Comparison of ENCODE assay signal across 29 cellular contexts in the genomic region with DNA sequence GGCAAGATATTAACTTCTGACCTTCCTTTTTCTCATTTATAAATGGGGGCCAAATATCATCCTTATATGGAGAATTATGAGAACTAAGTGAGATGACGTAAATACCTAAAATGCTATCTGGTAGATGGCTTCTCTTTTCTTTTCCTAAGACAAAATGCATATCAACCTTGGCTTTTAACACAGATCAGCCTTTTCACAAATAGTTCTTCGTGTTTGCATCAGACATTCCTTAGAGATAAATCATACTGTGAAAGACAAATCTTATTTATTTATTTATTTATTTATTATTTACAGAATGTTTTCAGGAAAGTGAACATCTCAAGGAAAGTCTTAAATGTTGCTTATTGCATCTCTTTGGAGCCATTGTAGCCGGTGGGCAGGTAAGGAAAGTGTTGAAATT.
DNase-seq lines count a peak whose midpoint lies in the region; TF ChIP-seq lines count a peak whose summit lies in the region.
"Had no signal": no experiment of that assay in that cellular context is flagged by ENCODE, and none has a peak within 500 bp of the region (broad histone marks: within the 10 kb centered on the region; RNA-seq: fewer than 3 reads in every experiment).

No MANE protein-coding gene starts in this region.

- no peak overlapping the region for H3K27ac ChIP-seq in mammary epithelial cell (ENCODE audit: insufficient read depth, low read depth, low read length)
- no peak overlapping the region for H3K27ac ChIP-seq in transverse colon
- H3K27ac ChIP-seq in sigmoid colon, result no peak overlapping the region
- H3K27ac ChIP-seq: 22Rv1, dorsolateral prefrontal cortex, esophagus muscularis mucosa, SJCRH30 had no signal

- no peak for TF ChIP-seq EP300 in transverse colon (IDR thresholded peaks at IDR 0.05; ENCODE audit: low read depth)
- TF ChIP-seq EP300 in sigmoid colon (IDR thresholded peaks at IDR 0.05), result no peak

- H3K9ac ChIP-seq in mammary epithelial cell (ENCODE audit: insufficient read depth, low read length) (no peak overlapping the region), adipocyte (ENCODE audit: low read length) (peak overlapping the region; percentile 5)

- in situ Hi-C loops in mammary epithelial cell (cut with MboI; ENCODE audit: low sequenced_read_pairs in 2 of 2), result no loop called here
- in situ Hi-C loops in transverse colon (cut with MboI; ENCODE audit: low pct_ligation_motif_present in 1 of 4, low pct_unique_long_range_greater_than_20kb in 1 of 4, low sequenced_read_pairs in 3 of 4), result no loop called here

- 79% methylated on average over 3 of the region's 3 CpGs for WGBS in mammary epithelial cell (ENCODE audit: low coverage, missing lambda C conversion rate)
- WGBS in transverse colon (ENCODE audit: low coverage in 1 of 2), 2 donors, result 87 to 94% methylated on average over 3 of the region's 3 CpGs
- WGBS in sigmoid colon, 2 donors, result 92% methylated on average over 3 of the region's 3 CpGs

- dilution Hi-C loops in mammary epithelial cell (cut with HindIII; ENCODE audit: low sequenced_read_pairs), result no loop called here

- H3K9me3 ChIP-seq in mammary epithelial cell (replicated peaks; ENCODE audit: insufficient read depth, low read length) (no peaks in the 10 kb centered on the region), adipocyte (ENCODE audit: control insufficient read depth, low read length) (peaks cover 7% of the 10 kb centered on the region), transverse colon (no peaks in the 10 kb centered on the region), sigmoid colon (no peaks in the 10 kb centered on the region)
- H3K9me3 ChIP-seq: esophagus muscularis mucosa had no signal

- H3K4me3 Mint-ChIP-seq in MCF 10A (ENCODE audit: unreplicated experiment), result no peak overlapping the region
- H3K4me3 Mint-ChIP-seq: activated B cell treated with CpG ODN at 0.5 μM for 24 hours; activated CD8-positive, alpha-beta T cell treated with anti-CD3 and anti-CD28 coated beads, Interleukin-2, amount 10 ng/mL, durations not matched to agents 7 days and 5 days; activated naive CD4-positive, alpha-beta T cell treated with anti-CD3 and anti-CD28 coated beads, Interleukin-2, amount 50 U/mL, for 24 hours; brain; CD4-positive, alpha-beta T cell; natural killer cell treated with Interleukin-12 subunit alpha and Interleukin-12 subunit beta and Interleukin-15 and Interleukin-18, amount 100 ng/mL, for 72 hours; T-helper 2 cell treated with Interferon-gamma antibody and Interleukin-4, amounts not matched to agents 5 μg/mL and 100 μg/mL, for 36 hours had no signal

- TF ChIP-seq POLR2A in transverse colon (IDR thresholded peaks at IDR 0.05) (no peak), sigmoid colon (IDR thresholded peaks at IDR 0.05) (no peak)

- H3K4me1 Mint-ChIP-seq in MCF 10A (ENCODE audit: insufficient read depth, unreplicated experiment), result no peaks in the 10 kb centered on the region
- H3K4me1 Mint-ChIP-seq: activated B cell treated with CpG ODN at 0.5 μM for 24 hours; activated naive CD4-positive, alpha-beta T cell treated with anti-CD3 and anti-CD28 coated beads, Interleukin-2, amount 50 U/mL, for 24 hours; brain had no signal

- TSS peak; percentile 34 for BruUV-seq in MCF 10A (replicated peaks; lab: Mats Ljungman, UMichigan)
- BruUV-seq in mammary epithelial cell (replicated peaks; lab: Mats Ljungman, UMichigan), result no TSS peak

- H2AFZ ChIP-seq in mammary epithelial cell (ENCODE audit: low read depth, low read length), result no peak overlapping the region

- H3K4me1 ChIP-seq in mammary epithelial cell (ENCODE audit: insufficient read depth, low read length) (no peaks in the 10 kb centered on the region), adipocyte (ENCODE audit: control insufficient read depth, insufficient read depth, low read length) (peaks cover 8% of the 10 kb centered on the region), transverse colon (peaks cover 0 to 2% (median 0%) of the 10 kb centered on the region in 4 donors), sigmoid colon (no peaks in the 10 kb centered on the region)
- H3K4me1 ChIP-seq: esophagus muscularis mucosa, SJCRH30 had no signal

- intact Hi-C loops in MCF 10A (cut with micrococcal nuclease) (no loop called here), mammary epithelial cell (cut with micrococcal nuclease) (no loop called here), transverse colon (cut with DNase I; ENCODE audit: low total_unique reads) (no loop called here), sigmoid colon (cut with DNase I) (no loop called here)

- no peaks in the 10 kb centered on the region for H3K9me3 Mint-ChIP-seq in MCF 10A (ENCODE audit: unreplicated experiment)
- H3K9me3 Mint-ChIP-seq: natural killer cell treated with Interleukin-12 subunit alpha and Interleukin-12 subunit beta and Interleukin-15 and Interleukin-18, amount 100 ng/mL, for 72 hours; T-helper 2 cell treated with Interferon-gamma antibody and Interleukin-4, amounts not matched to agents 5 μg/mL and 100 μg/mL, for 36 hours had no signal

- H3K27me3 Mint-ChIP-seq in MCF 10A (ENCODE audit: insufficient read depth, unreplicated experiment), result no peaks in the 10 kb centered on the region
- H3K27me3 Mint-ChIP-seq: activated B cell treated with CpG ODN at 0.5 μM for 24 hours; activated naive CD4-positive, alpha-beta T cell treated with anti-CD3 and anti-CD28 coated beads, Interleukin-2, amount 50 U/mL, for 24 hours; brain; CD4-positive, alpha-beta T cell; natural killer cell treated with Interleukin-12 subunit alpha and Interleukin-12 subunit beta and Interleukin-15 and Interleukin-18, amount 100 ng/mL, for 72 hours had no signal

- H3K36me3 ChIP-seq in mammary epithelial cell (ENCODE audit: insufficient read depth, low read length) (peaks cover 5% of the 10 kb centered on the region), adipocyte (ENCODE audit: control insufficient read depth, insufficient read depth, low read length, severe bottlenecking) (peaks cover 38% of the 10 kb centered on the region), transverse colon (peaks cover 0 to 31% (median 6%) of the 10 kb centered on the region in 4 donors), sigmoid colon (peaks cover 0 to 19% (median 2%) of the 10 kb centered on the region in 4 donors)

- H3K27me3 ChIP-seq in mammary epithelial cell (ENCODE audit: insufficient read depth, low read length), result no peaks in the 10 kb centered on the region
- no peaks in the 10 kb centered on the region for H3K27me3 ChIP-seq in adipocyte (replicated peaks; ENCODE audit: control insufficient read depth, insufficient read depth, low read length)
- no peaks in the 10 kb centered on the region for H3K27me3 ChIP-seq in transverse colon
- no peaks in the 10 kb centered on the region for H3K27me3 ChIP-seq in sigmoid colon
- H3K27me3 ChIP-seq: dorsolateral prefrontal cortex, esophagus muscularis mucosa, SJCRH30 had no signal

- no peaks in the 10 kb centered on the region for H3K79me2 ChIP-seq in mammary epithelial cell (ENCODE audit: insufficient read depth, low read length)

- no peak for TF ChIP-seq CTCF in MCF 10A (IDR thresholded peaks at IDR 0.05; ENCODE audit: unreplicated experiment)
- no peak for TF ChIP-seq CTCF in mammary epithelial cell (conservative IDR thresholded peaks at IDR 0.05 in 1 of 2, IDR thresholded peaks at IDR 0.05 in 1 of 2; ENCODE audit: extremely low read depth in 1 of 2, insufficient read depth in 1 of 2, low read depth in 1 of 2, low read length in 2 of 2)
- TF ChIP-seq CTCF in transverse colon (IDR thresholded peaks at IDR 0.05), result no peak
- no peak for TF ChIP-seq CTCF in sigmoid colon (IDR thresholded peaks at IDR 0.05)

- H3K4me2 ChIP-seq in mammary epithelial cell (ENCODE audit: insufficient read depth, low read depth, low read length), result no peak overlapping the region

- H3K36me3 Mint-ChIP-seq in MCF 10A (ENCODE audit: insufficient read depth, unreplicated experiment), result peaks cover 21% of the 10 kb centered on the region
- H3K36me3 Mint-ChIP-seq: natural killer cell treated with Interleukin-12 subunit alpha and Interleukin-12 subunit beta and Interleukin-15 and Interleukin-18, amount 100 ng/mL, for 72 hours had no signal

- no peaks in the 10 kb centered on the region for H4K20me1 ChIP-seq in mammary epithelial cell (ENCODE audit: insufficient read depth, low read length)

- DNase-seq in MCF 10A (ENCODE audit: unreplicated experiment), result peak; percentile 11
- no peak for DNase-seq in mammary epithelial cell
- peak; percentile 47 for DNase-seq in adipocyte (ENCODE audit: low read depth)
- DNase-seq in fibroblast of peridontal ligament (ENCODE audit: extremely low read depth), result peak; percentile 34
- DNase-seq in SK-N-DZ (ENCODE audit: low spot score), result no peak
- DNase-seq in cerebellar nuclear complex (lab: John Stamatoyannopoulos, UW), result no peak
- no peak for DNase-seq in transverse colon
- no peak for DNase-seq in sigmoid colon
- DNase-seq: activated B cell treated with CpG ODN at 0.5 μM for 24 hours; activated CD8-positive, alpha-beta T cell treated with anti-CD3 and anti-CD28 coated beads, Interleukin-2, amount 10 ng/mL, durations not matched to agents 7 days and 5 days; activated T-cell treated with anti-CD3 and anti-CD28 coated beads, Interleukin-2, amount 50 U/mL, for 48 hours; CD4-positive, alpha-beta T cell; DMS53; dorsolateral prefrontal cortex; hypothalamus; kidney glomerular epithelial cell; mesendoderm; NCI-H2029; NCI-H510A; posterior cingulate gyrus; SJCRH30; small intestine; stimulated activated CD4-positive, alpha-beta T cell treated with anti-CD3 and anti-CD28 coated beads, Interleukin-4, amount 100 ng/mL, for 1 hour had no signal

- H3K4me3 ChIP-seq in mammary epithelial cell (replicated peaks in 1 of 3; ENCODE audit: insufficient read depth in 1 of 3, low read depth in 2 of 3, low read length in 3 of 3) (no peak overlapping the region), adipocyte (ENCODE audit: low read length) (no peak overlapping the region), transverse colon (no peak overlapping the region), sigmoid colon (no peak overlapping the region)
- H3K4me3 ChIP-seq: dorsolateral prefrontal cortex, esophagus muscularis mucosa, SJCRH30 had no signal

- CTCF ChIA-PET in MCF 10A (lab: Yijun Ruan, JAX) (no interaction called here), mammary epithelial cell (lab: Charles Lee; ENCODE audit: low non-redundant PET) (no interaction called here)

- POLR2A ChIA-PET in MCF 10A (lab: Yijun Ruan, JAX), result interaction anchor here (1.0 kb wide), 1 partner anchor 18 kb away, joined by 3 read pairs; no protein-coding TSS in a partner anchor

- peak overlapping the region; percentile 42 for H3K27ac Mint-ChIP-seq in MCF 10A (ENCODE audit: low read depth, unreplicated experiment)
- H3K27ac Mint-ChIP-seq: activated B cell treated with CpG ODN at 0.5 μM for 24 hours; activated CD8-positive, alpha-beta T cell treated with anti-CD3 and anti-CD28 coated beads, Interleukin-2, amount 10 ng/mL, durations not matched to agents 7 days and 5 days; activated naive CD4-positive, alpha-beta T cell treated with anti-CD3 and anti-CD28 coated beads, Interleukin-2, amount 50 U/mL, for 24 hours; brain; CD4-positive, alpha-beta T cell; natural killer cell treated with Interleukin-12 subunit alpha and Interleukin-12 subunit beta and Interleukin-15 and Interleukin-18, amount 100 ng/mL, for 72 hours; T-helper 2 cell treated with Interferon-gamma antibody and Interleukin-4, amounts not matched to agents 5 μg/mL and 100 μg/mL, for 36 hours had no signal

Comparison
In these comparisons a context has a peak if more than half of its experiments do, and no peak if none do; other contexts are left out.
1. DNase-seq: peak in MCF 10A (single experiment), adipocyte (single experiment) and fibroblast of peridontal ligament (single experiment); none in mammary epithelial cell (single experiment), SK-N-DZ (single experiment), cerebellar nuclear complex (0 of 2), transverse colon (single experiment) and sigmoid colon (single experiment).